In the genomic region with DNA sequence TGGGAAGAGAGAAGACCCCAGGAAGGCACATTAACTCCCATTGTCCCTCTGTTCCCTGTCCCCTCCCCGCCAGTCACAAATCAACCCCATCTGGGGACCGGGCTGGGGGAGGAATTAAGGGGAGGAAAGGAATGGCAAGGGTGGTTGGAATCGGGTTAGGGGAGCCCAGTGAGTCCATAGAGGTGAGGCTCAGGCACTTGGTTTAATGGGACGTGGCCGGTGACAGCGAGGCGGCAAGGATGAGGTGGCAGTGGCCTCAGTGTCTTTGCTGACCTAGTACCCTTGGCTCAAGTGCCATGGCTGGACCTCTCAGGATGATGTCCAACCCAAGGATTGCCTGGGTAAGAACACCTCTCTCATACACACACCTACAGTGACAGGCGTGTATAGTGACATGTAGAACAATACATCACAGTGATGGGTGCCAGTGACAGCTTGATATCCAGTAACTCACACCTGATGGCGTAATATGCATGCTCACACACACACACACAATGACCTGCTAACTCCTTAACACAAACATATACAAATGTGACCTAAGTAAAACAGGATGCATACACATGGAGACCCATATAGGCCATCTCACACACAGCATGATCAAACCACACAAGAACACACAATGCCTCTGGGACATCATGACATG, we compare ENCODE assay signal across 1 cellular context.
TF ChIP-seq lines count a peak whose summit lies in the region.

No MANE protein-coding gene starts in this region.

TF ChIP-seq in HCT116, 20 proteins besides CTCF, POLR2A, EP300 and RAD21 (continued from another document):
- TF ChIP-seq SRF (IDR thresholded peaks at IDR 0.05; ENCODE audit: low read depth): no peak
- TF ChIP-seq, protein P1, sequence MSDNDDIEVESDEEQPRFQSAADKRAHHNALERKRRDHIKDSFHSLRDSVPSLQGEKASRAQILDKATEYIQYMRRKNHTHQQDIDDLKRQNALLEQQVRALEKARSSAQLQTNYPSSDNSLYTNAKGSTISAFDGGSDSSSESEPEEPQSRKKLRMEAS (IDR thresholded peaks at IDR 0.05): no peak
- no peak for TF ChIP-seq SP1 (IDR thresholded peaks at IDR 0.05; ENCODE audit: low read depth)
- TF ChIP-seq EZH2phosphoT487 (IDR thresholded peaks at IDR 0.05; ENCODE audit: borderline replicate concordance): no peak
- no peak for TF ChIP-seq FOSL1 (IDR thresholded peaks at IDR 0.05; ENCODE audit: low read depth)
